Comparison of ENCODE assay signal across 1 cellular context in the genomic region with DNA sequence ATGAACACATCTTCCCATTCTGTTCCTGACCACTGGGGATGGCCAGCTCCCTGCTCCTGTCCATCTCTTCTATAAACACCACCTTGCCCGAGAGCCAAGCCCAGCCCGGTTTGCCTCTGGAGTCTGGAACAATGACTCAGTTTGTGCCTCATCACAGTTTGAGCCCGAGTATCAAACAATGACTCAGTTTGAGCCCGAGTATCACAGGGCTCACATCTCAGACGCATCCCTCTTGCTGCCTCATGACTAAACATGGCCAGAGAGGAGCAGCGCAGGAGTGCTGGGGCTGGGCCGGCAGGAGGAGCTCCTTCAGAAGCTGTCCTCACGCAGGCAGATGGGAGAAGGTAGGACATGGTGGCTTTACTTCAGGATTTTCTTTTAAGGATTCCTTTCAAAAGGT.
TF ChIP-seq lines count a peak whose summit lies in the region.

No MANE protein-coding gene starts in this region.

TF ChIP-seq in SK-N-SH, 30 proteins besides CTCF, POLR2A, EP300 and RAD21 (continued from another document):
- TF ChIP-seq, protein P1, sequence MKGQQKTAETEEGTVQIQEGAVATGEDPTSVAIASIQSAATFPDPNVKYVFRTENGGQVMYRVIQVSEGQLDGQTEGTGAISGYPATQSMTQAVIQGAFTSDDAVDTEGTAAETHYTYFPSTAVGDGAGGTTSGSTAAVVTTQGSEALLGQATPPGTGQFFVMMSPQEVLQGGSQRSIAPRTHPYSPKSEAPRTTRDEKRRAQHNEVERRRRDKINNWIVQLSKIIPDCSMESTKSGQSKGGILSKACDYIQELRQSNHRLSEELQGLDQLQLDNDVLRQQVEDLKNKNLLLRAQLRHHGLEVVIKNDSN (IDR thresholded peaks at IDR 0.05; ENCODE audit: borderline replicate concordance, low read depth), result no peak
- TF ChIP-seq, protein P2, sequence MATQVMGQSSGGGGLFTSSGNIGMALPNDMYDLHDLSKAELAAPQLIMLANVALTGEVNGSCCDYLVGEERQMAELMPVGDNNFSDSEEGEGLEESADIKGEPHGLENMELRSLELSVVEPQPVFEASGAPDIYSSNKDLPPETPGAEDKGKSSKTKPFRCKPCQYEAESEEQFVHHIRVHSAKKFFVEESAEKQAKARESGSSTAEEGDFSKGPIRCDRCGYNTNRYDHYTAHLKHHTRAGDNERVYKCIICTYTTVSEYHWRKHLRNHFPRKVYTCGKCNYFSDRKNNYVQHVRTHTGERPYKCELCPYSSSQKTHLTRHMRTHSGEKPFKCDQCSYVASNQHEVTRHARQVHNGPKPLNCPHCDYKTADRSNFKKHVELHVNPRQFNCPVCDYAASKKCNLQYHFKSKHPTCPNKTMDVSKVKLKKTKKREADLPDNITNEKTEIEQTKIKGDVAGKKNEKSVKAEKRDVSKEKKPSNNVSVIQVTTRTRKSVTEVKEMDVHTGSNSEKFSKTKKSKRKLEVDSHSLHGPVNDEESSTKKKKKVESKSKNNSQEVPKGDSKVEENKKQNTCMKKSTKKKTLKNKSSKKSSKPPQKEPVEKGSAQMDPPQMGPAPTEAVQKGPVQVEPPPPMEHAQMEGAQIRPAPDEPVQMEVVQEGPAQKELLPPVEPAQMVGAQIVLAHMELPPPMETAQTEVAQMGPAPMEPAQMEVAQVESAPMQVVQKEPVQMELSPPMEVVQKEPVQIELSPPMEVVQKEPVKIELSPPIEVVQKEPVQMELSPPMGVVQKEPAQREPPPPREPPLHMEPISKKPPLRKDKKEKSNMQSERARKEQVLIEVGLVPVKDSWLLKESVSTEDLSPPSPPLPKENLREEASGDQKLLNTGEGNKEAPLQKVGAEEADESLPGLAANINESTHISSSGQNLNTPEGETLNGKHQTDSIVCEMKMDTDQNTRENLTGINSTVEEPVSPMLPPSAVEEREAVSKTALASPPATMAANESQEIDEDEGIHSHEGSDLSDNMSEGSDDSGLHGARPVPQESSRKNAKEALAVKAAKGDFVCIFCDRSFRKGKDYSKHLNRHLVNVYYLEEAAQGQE (IDR thresholded peaks at IDR 0.05; ENCODE audit: low read depth, low read length), result 0 out of 2 replicates have a peak, but pooled peaks have one; percentile 32
- peak; percentile 74 for TF ChIP-seq SMC3 (IDR thresholded peaks at IDR 0.05; ENCODE audit: low read depth, low read length)
- no peak for TF ChIP-seq EZH2phosphoT487 (IDR thresholded peaks at IDR 0.05; ENCODE audit: borderline replicate concordance, low read depth)
- TF ChIP-seq RCOR1 (IDR thresholded peaks at IDR 0.05; ENCODE audit: low read length), result no peak
- TF ChIP-seq MEF2A (IDR thresholded peaks at IDR 0.05; ENCODE audit: borderline replicate concordance, low read depth), result no peak
- TF ChIP-seq, protein P3, sequence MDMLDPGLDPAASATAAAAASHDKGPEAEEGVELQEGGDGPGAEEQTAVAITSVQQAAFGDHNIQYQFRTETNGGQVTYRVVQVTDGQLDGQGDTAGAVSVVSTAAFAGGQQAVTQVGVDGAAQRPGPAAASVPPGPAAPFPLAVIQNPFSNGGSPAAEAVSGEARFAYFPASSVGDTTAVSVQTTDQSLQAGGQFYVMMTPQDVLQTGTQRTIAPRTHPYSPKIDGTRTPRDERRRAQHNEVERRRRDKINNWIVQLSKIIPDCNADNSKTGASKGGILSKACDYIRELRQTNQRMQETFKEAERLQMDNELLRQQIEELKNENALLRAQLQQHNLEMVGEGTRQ (IDR thresholded peaks at IDR 0.05; ENCODE audit: borderline replicate concordance, low read depth, low read length), result no peak
- no peak; the same call in 1 of the 2 replicates for TF ChIP-seq RXRA (IDR thresholded peaks at IDR 0.05; ENCODE audit: borderline replicate concordance, low read depth)
- peak; percentile 79 for TF ChIP-seq TCF12 (IDR thresholded peaks at IDR 0.05)
- TF ChIP-seq, protein P4, sequence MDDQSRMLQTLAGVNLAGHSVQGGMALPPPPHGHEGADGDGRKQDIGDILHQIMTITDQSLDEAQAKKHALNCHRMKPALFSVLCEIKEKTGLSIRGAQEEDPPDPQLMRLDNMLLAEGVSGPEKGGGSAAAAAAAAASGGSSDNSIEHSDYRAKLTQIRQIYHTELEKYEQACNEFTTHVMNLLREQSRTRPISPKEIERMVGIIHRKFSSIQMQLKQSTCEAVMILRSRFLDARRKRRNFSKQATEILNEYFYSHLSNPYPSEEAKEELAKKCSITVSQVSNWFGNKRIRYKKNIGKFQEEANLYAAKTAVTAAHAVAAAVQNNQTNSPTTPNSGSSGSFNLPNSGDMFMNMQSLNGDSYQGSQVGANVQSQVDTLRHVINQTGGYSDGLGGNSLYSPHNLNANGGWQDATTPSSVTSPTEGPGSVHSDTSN (IDR thresholded peaks at IDR 0.05), result peak; percentile 49; the same call in 1 of the 2 replicates
- TF ChIP-seq JUND (IDR thresholded peaks at IDR 0.05), result peak; percentile 86; the same call in 1 of the 2 replicates
- no peak for TF ChIP-seq NRF1 (IDR thresholded peaks at IDR 0.05; ENCODE audit: low read depth, low read length)
- TF ChIP-seq, protein P5, sequence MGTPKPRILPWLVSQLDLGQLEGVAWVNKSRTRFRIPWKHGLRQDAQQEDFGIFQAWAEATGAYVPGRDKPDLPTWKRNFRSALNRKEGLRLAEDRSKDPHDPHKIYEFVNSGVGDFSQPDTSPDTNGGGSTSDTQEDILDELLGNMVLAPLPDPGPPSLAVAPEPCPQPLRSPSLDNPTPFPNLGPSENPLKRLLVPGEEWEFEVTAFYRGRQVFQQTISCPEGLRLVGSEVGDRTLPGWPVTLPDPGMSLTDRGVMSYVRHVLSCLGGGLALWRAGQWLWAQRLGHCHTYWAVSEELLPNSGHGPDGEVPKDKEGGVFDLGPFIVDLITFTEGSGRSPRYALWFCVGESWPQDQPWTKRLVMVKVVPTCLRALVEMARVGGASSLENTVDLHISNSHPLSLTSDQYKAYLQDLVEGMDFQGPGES (IDR thresholded peaks at IDR 0.05; ENCODE audit: low read depth, low read length), result no peak
- TF ChIP-seq GATA2 (CRISPR knock-in tag; IDR thresholded peaks at IDR 0.05), result no peak
- no peak; the same call in 1 of the 2 replicates for TF ChIP-seq YY1 (IDR thresholded peaks at IDR 0.05; ENCODE audit: low read depth)
